Comparison of ENCODE assay signal across 9 cellular contexts in genomic region chr2:148048475-148049221, GRCh38. TPM values are rescaled to one million over a fixed set of nuclear protein-coding genes. Genes with fewer than 3 reads are reported as not detected.
DNase-seq lines count a peak whose midpoint lies in the region; ATAC-seq, FAIRE-seq and TF ChIP-seq lines count a peak whose summit lies in the region.
"Had no signal": no experiment of that assay in that cellular context is flagged by ENCODE, and none has a peak within 500 bp of the region (broad histone marks: within the 10 kb centered on the region; RNA-seq: fewer than 3 reads in every experiment).

No MANE protein-coding gene starts in this region.

- WGBS in endodermal cell (ENCODE audit: insufficient coverage in 1 of 2, insufficient read length in 1 of 2), 2 experiments, result 94% methylated on average over 1 of the region's 1 CpG; no CpG with 5 or more reads in 1 of the 2 experiments

- DNase-seq in GM12891 (ENCODE audit: insufficient read length, low spot score), result no peak
- DNase-seq in endodermal cell, result no peak
- no peak for DNase-seq in activated CD4-positive, alpha-beta T cell treated with anti-CD3 and anti-CD28 coated beads, Interleukin-2, amount 50 U/mL, for 1 hour
- DNase-seq in D341Med (ENCODE audit: low spot score), result no peak
- DNase-seq in NCI-H2196 treated with DMSO at 0.1 percent for 48 hours (lab: John Stamatoyannopoulos, UW; ENCODE audit: unreplicated experiment), result no peak
- no peak for DNase-seq in NCI-H128 (lab: John Stamatoyannopoulos, UW; ENCODE audit: unreplicated experiment)
- DNase-seq: left ventricle myocardium superior had no signal

- H3K9me3 ChIP-seq in endodermal cell (ENCODE audit: control insufficient read depth, low read length), result no peaks in the 10 kb centered on the region

- H3K27ac Mint-ChIP-seq in endodermal cell, result peak overlapping the region; percentile 9

- peak; percentile 64 for ATAC-seq in GM21423 (IDR thresholded peaks at IDR 0.05; ENCODE audit: unreplicated experiment)
- ATAC-seq in HG03439 (IDR thresholded peaks at IDR 0.05; ENCODE audit: unreplicated experiment), result peak; percentile 49
- ATAC-seq: left ventricle myocardium superior had no signal

- TF ChIP-seq POLR2A in GM12891 (IDR thresholded peaks at IDR 0.05; ENCODE audit: low read depth, low read length), result no peak

- H3K4me3 ChIP-seq in endodermal cell (ENCODE audit: low read length), result no peak overlapping the region

- TF ChIP-seq CTCF in endodermal cell (conservative IDR thresholded peaks at IDR 0.05), result no peak

- H3K4me1 Mint-ChIP-seq in endodermal cell, result peaks cover 29% of the 10 kb centered on the region

- H3K27me3 Mint-ChIP-seq in endodermal cell (ENCODE audit: insufficient read depth), result no peaks in the 10 kb centered on the region

- peaks cover 3% of the 10 kb centered on the region for H3K36me3 Mint-ChIP-seq in endodermal cell (ENCODE audit: low read depth)

- no peaks in the 10 kb centered on the region for H3K27me3 ChIP-seq in endodermal cell (ENCODE audit: control insufficient read depth, insufficient read depth, low read length, poor library complexity, severe bottlenecking)

- peak; percentile 90 for FAIRE-seq in GM12891 (lab: Jason Lieb, UNC)

- no peak overlapping the region for H3K27ac ChIP-seq in endodermal cell (ENCODE audit: low read depth, low read length)

- no peaks in the 10 kb centered on the region for H3K4me1 ChIP-seq in endodermal cell (ENCODE audit: control insufficient read depth, insufficient read depth, low read length)

- H3K9ac ChIP-seq in endodermal cell (ENCODE audit: extremely low read depth, low read length, poor library complexity, severe bottlenecking), result no peak overlapping the region

- no peak overlapping the region for H3K4me3 Mint-ChIP-seq in endodermal cell

- no peaks in the 10 kb centered on the region for H3K9me3 Mint-ChIP-seq in endodermal cell

- no peaks in the 10 kb centered on the region for H3K36me3 ChIP-seq in endodermal cell (ENCODE audit: control insufficient read depth, insufficient read depth, low read length)

TF ChIP-seq in GM12891, 5 proteins besides CTCF, POLR2A, EP300 and RAD21:
- TF ChIP-seq TAF1 (IDR thresholded peaks at IDR 0.05; ENCODE audit: low read depth, low read length) (no peak), SPI1 (IDR thresholded peaks at IDR 0.05; ENCODE audit: low read depth, low read length) (peak; percentile 40; the same call in 1 of the 2 replicates)

RNA-seq across cellular contexts. Expression of gene MBD5, which starts 27.8 kb away (rescaled TPM):
- 12.2 TPM for polyA plus RNA-seq in GM12891 (2012; ENCODE audit: low read depth, missing spikeins)
- 10 to 100 TPM; 49.1 to 55.7 TPM for total RNA-seq in endodermal cell
- 32.1 TPM for polyA plus RNA-seq in endodermal cell (2013, experiment 1 of 2)
- polyA plus RNA-seq in endodermal cell (2013, experiment 2 of 2), result 26.7 TPM

RNA-seq across cellular contexts. Expression of gene ORC4, which starts 28.1 kb away (rescaled TPM):
- 26.9 TPM for polyA plus RNA-seq in GM12891 (2012; ENCODE audit: low read depth, missing spikeins)
- 10 to 100 TPM; 57.8 to 61.0 TPM for total RNA-seq in endodermal cell
- polyA plus RNA-seq in endodermal cell (2013, experiment 1 of 2), result 76.5 TPM
- 69.2 TPM for polyA plus RNA-seq in endodermal cell (2013, experiment 2 of 2)
